ENCODE assay signal across 17 cellular contexts in genomic region chr10:511849-512191, GRCh38.
DNase-seq lines count a peak whose midpoint lies in the region; ATAC-seq and TF ChIP-seq lines count a peak whose summit lies in the region.
"Had no signal": no experiment of that assay in that cellular context is flagged by ENCODE, and none has a peak within 500 bp of the region (broad histone marks: within the 10 kb centered on the region; RNA-seq: fewer than 3 reads in every experiment).

No MANE protein-coding gene starts in this region.

- TF ChIP-seq CTCF in VCaP (conservative IDR thresholded peaks at IDR 0.05) (no peak), hepatocyte (IDR thresholded peaks at IDR 0.05; ENCODE audit: poor library complexity) (no peak)

- ATAC-seq in GM18907 (IDR thresholded peaks at IDR 0.05; ENCODE audit: unreplicated experiment), result no peak
- ATAC-seq: stimulated activated memory B cell treated with anti-CD40 and anti-IgM and Interleukin-4, amounts not matched to agents 10 μg/mL and 1 μg/mL and 100 μg/mL, for 72 hours had no signal

- no peaks in the 10 kb centered on the region for H3K9me2 ChIP-seq in hepatocyte (replicated peaks; ENCODE audit: insufficient read depth)

- peaks cover 43% of the 10 kb centered on the region for H3K79me2 ChIP-seq in hepatocyte

- H3K36me3 ChIP-seq in BLaER1 (peaks cover 27% of the 10 kb centered on the region; the same call in 1 of the 2 replicates), hepatocyte (replicated peaks; ENCODE audit: insufficient read depth, low read depth) (no peaks in the 10 kb centered on the region), skeletal muscle tissue (ENCODE audit: control insufficient read depth in 3 of 3, insufficient read depth in 3 of 3, low read length in 3 of 3) (peaks cover 0 to 4% (median 2%) of the 10 kb centered on the region in 3 donors)
- H3K36me3 ChIP-seq: brain microvascular endothelial cell had no signal

- no peak for DNase-seq in hepatocyte (ENCODE audit: low spot score)
- DNase-seq in stimulated activated CD4-positive, alpha-beta T cell treated with anti-CD3 and anti-CD28 coated beads, Interleukin-1b, Interleukin-23, amount 100 ng/mL, for 48 hours, result no peak
- DNase-seq in MV-4-11 (lab: John Stamatoyannopoulos, UW), result no peak
- DNase-seq in NCI-H1694 (lab: John Stamatoyannopoulos, UW), result no peak
- DNase-seq: activated CD4-positive, alpha-beta T cell treated with anti-CD3 and anti-CD28 coated beads, Interleukin-2, amount 10 ng/mL, durations not matched to agents 24 days and 14 days; CD4-positive, alpha-beta memory T cell; dermis blood vessel endothelial cell; NCI-H1436; RPMI8226 had no signal

- no peaks in the 10 kb centered on the region for H3K9me3 ChIP-seq in BLaER1
- no peaks in the 10 kb centered on the region for H3K9me3 ChIP-seq in hepatocyte (ENCODE audit: low read depth)
- H3K9me3 ChIP-seq in skeletal muscle tissue (ENCODE audit: control insufficient read depth in 3 of 3, low read length in 3 of 3), result no peaks in the 10 kb centered on the region

- H3K4me3 ChIP-seq in BLaER1 (no peak overlapping the region), hepatocyte (no peak overlapping the region), skeletal muscle tissue (ENCODE audit: low read length in 3 of 3) (no peak overlapping the region)

- peaks cover 63% of the 10 kb centered on the region for H3K4me1 ChIP-seq in BLaER1
- H3K4me1 ChIP-seq in hepatocyte (ENCODE audit: insufficient read depth), result peaks cover 9% of the 10 kb centered on the region
- peaks cover 20 to 39% (median 34%) of the 10 kb centered on the region in 3 donors for H3K4me1 ChIP-seq in skeletal muscle tissue (ENCODE audit: control insufficient read depth in 3 of 3, insufficient read depth in 3 of 3, low read length in 3 of 3)
- H3K4me1 ChIP-seq: foreskin keratinocyte had no signal

- H3K4me2 ChIP-seq in BLaER1, result peak overlapping the region; percentile 43
- no peak overlapping the region for H3K4me2 ChIP-seq in hepatocyte

- no peak overlapping the region for H3K9ac ChIP-seq in BLaER1
- peak overlapping the region in 1 of 3 donors; percentile 62 for H3K9ac ChIP-seq in skeletal muscle tissue (ENCODE audit: low read depth in 1 of 3, low read length in 3 of 3)

- 67% methylated on average over 14 of the region's 14 CpGs for WGBS in hepatocyte (ENCODE audit: low lambda C conversion rate, missing lambda C conversion rate)

- no peak overlapping the region for H2AFZ ChIP-seq in hepatocyte

- H3K27me3 ChIP-seq in BLaER1, result peaks cover 14% of the 10 kb centered on the region; the same call in 1 of the 2 replicates
- no peaks in the 10 kb centered on the region for H3K27me3 ChIP-seq in hepatocyte
- H3K27me3 ChIP-seq in skeletal muscle tissue (ENCODE audit: control insufficient read depth in 3 of 3, insufficient read depth in 3 of 3, low read length in 3 of 3), result no peaks in the 10 kb centered on the region
- H3K27me3 ChIP-seq: brain microvascular endothelial cell, foreskin keratinocyte had no signal

- peaks cover 95% of the 10 kb centered on the region for H4K20me1 ChIP-seq in BLaER1
- H4K20me1 ChIP-seq in hepatocyte (ENCODE audit: insufficient read depth, poor library complexity, severe bottlenecking), result peaks cover 15% of the 10 kb centered on the region

- no peak overlapping the region for H3K27ac ChIP-seq in BLaER1
- H3K27ac ChIP-seq in VCaP, result peak overlapping the region; percentile 80
- H3K27ac ChIP-seq in hepatocyte, result peak overlapping the region; percentile 10
- H3K27ac ChIP-seq in skeletal muscle tissue (ENCODE audit: low read depth, low read length), result peak overlapping the region; percentile 41
- H3K27ac ChIP-seq: epithelial cell of prostate, foreskin keratinocyte had no signal
